In genomic region chr6:167092672-167093339, GRCh38 we compare ENCODE assay signal across 15 cellular contexts. TPM values are rescaled to one million over a fixed set of nuclear protein-coding genes. Genes with fewer than 3 reads are reported as not detected.
DNase-seq lines count a peak whose midpoint lies in the region; FAIRE-seq and TF ChIP-seq lines count a peak whose summit lies in the region.
"Had no signal": no experiment of that assay in that cellular context is flagged by ENCODE, and none has a peak within 500 bp of the region (broad histone marks: within the 10 kb centered on the region; RNA-seq: fewer than 3 reads in every experiment).

No MANE protein-coding gene starts in this region.

- H3K4me1 ChIP-seq in BLaER1, result peaks cover 93% of the 10 kb centered on the region
- H3K4me1 ChIP-seq in OCI-LY1 (ENCODE audit: insufficient read depth, low read length, severe bottlenecking), result peaks cover 55% of the 10 kb centered on the region
- peaks cover 0 to 4% (median 0%) of the 10 kb centered on the region in 4 experiments; a peak in 2 of 7 replicates for H3K4me1 ChIP-seq in H1 (replicated peaks in 1 of 4; ENCODE audit: control insufficient read depth in 3 of 4, insufficient read depth in 4 of 4, low read length in 3 of 4)
- no peaks in the 10 kb centered on the region for H3K4me1 ChIP-seq in ascending aorta
- H3K4me1 ChIP-seq: vagina had no signal

- H2BK120ac ChIP-seq in H1 (replicated peaks; ENCODE audit: low read depth, low read length), result no peak overlapping the region

- H3K9me3 ChIP-seq in BLaER1 (peaks cover 4% of the 10 kb centered on the region), OCI-LY1 (ENCODE audit: low read length) (peaks cover 3% of the 10 kb centered on the region; the same call in 1 of the 2 replicates), H1 (ENCODE audit: insufficient read depth in 2 of 2, low read depth in 1 of 2, low read length in 1 of 2) (0 out of 4 replicates have a peak, but pooled peaks cover 0 to under 1% of the 10 kb centered on the region in 2 experiments), ascending aorta (peaks cover 0 to under 1% of the 10 kb centered on the region in 2 donors)
- H3K9me3 ChIP-seq: vagina had no signal

- H4K20me1 ChIP-seq in BLaER1 (no peaks in the 10 kb centered on the region), OCI-LY1 (ENCODE audit: insufficient read depth, low read length) (no peaks in the 10 kb centered on the region), H1 (replicated peaks in 1 of 2; ENCODE audit: control insufficient read depth in 1 of 2, insufficient read depth in 2 of 2, low read length in 2 of 2) (no peaks in the 10 kb centered on the region)

- no peak overlapping the region for H3K4ac ChIP-seq in H1 (replicated peaks; ENCODE audit: insufficient read length, low read depth, low read length)

- no peak overlapping the region for H3K4me3 ChIP-seq in BLaER1
- no peak overlapping the region for H3K4me3 ChIP-seq in OCI-LY1 (ENCODE audit: low read depth, low read length, poor library complexity, severe bottlenecking)
- H3K4me3 ChIP-seq in H1 (ENCODE audit: extremely low read depth in 1 of 4, insufficient read depth in 2 of 4, low read depth in 3 of 4, low read length in 4 of 4), result no peak overlapping the region
- H3K4me3 ChIP-seq in ascending aorta, result no peak overlapping the region
- H3K4me3 ChIP-seq: PC-9, vagina had no signal

- no peak overlapping the region for H3K56ac ChIP-seq in H1 (replicated peaks; ENCODE audit: insufficient read length, low read depth, low read length)

- no peak for TF ChIP-seq EP300 in H1 (IDR thresholded peaks at IDR 0.05; ENCODE audit: borderline replicate concordance in 1 of 2, low read depth in 2 of 2, low read length in 2 of 2)

- no peak overlapping the region for H4K5ac ChIP-seq in H1 (ENCODE audit: insufficient read length, low read depth, low read length)

- no peak overlapping the region for H3K23ac ChIP-seq in H1 (ENCODE audit: insufficient read length)

- CTCF ChIA-PET in H1 (lab: Charles Lee; ENCODE audit: partially characterized antibody), result interaction anchor here (1.0 to 1.7 kb wide), 4 partner anchors 22 to 318 kb away, joined by 3 to 5 read pairs (median 4); no protein-coding TSS in a partner anchor

- TF ChIP-seq POLR2A in GM12891 (IDR thresholded peaks at IDR 0.05; ENCODE audit: low read depth, low read length) (peak; percentile 66), H1 (IDR thresholded peaks at IDR 0.05; ENCODE audit: control extremely low read depth in 1 of 2, low read depth in 2 of 2, low read length in 2 of 2) (no peak)

- no peak overlapping the region for H2BK20ac ChIP-seq in H1 (ENCODE audit: low read length)

- H3K14ac ChIP-seq in H1 (ENCODE audit: insufficient read length), result no peak overlapping the region

- DNase-seq in GM12891 (ENCODE audit: insufficient read length, low spot score) (no peak), H1 (ENCODE audit: low read depth in 1 of 2, low spot score in 2 of 2) (no peak), SHP77 (lab: John Stamatoyannopoulos, UW) (no peak), ascending aorta (ENCODE audit: low spot score in 2 of 2) (no peak), GF-D8 (lab: John Stamatoyannopoulos, UW) (no peak), NCI-H748 treated with DMSO at 0.1 percent for 48 hours (lab: John Stamatoyannopoulos, UW) (no peak)
- DNase-seq: NCI-H1048; PC-9; stimulated activated CD4-positive, alpha-beta T cell treated with anti-CD3 and anti-CD28 coated beads, Interleukin-1b, Interleukin-23, amount 100 ng/mL, for 48 hours had no signal

- H3K23me2 ChIP-seq in H1 (ENCODE audit: low read depth, low read length), result no peaks in the 10 kb centered on the region

- H3K18ac ChIP-seq in H1 (ENCODE audit: extremely low read depth, low read length), result no peak overlapping the region

- no peak overlapping the region for H2BK5ac ChIP-seq in H1 (ENCODE audit: low read depth, low read length)

- H4K8ac ChIP-seq in H1 (ENCODE audit: extremely low read depth, insufficient read depth, low read length), result peak overlapping the region; percentile 45

- no peak for TF ChIP-seq RAD21 in H1 (IDR thresholded peaks at IDR 0.05 in 1 of 2, conservative IDR thresholded peaks at IDR 0.05 in 1 of 2; ENCODE audit: low read depth in 2 of 2, low read length in 2 of 2)

- H2AK5ac ChIP-seq in H1 (ENCODE audit: low read depth, low read length), result no peak overlapping the region

- H3K9ac ChIP-seq in BLaER1, result peak overlapping the region; percentile 25; the same call in 1 of the 2 replicates
- no peak overlapping the region for H3K9ac ChIP-seq in OCI-LY1 (ENCODE audit: low read length)
- H3K9ac ChIP-seq in H1 (replicated peaks in 1 of 4; ENCODE audit: extremely low read depth in 1 of 4, low read depth in 3 of 4, low read length in 3 of 4), result no peak overlapping the region

- FAIRE-seq in GM12891 (lab: Jason Lieb, UNC) (no peak), H1 (lab: Jason Lieb, UNC) (no peak)

- H3F3A ChIP-seq in OCI-LY1 (ENCODE audit: insufficient read depth, low read length), result 0 out of 2 replicates have a peak, but pooled peaks cover 4% of the 10 kb centered on the region

- H2BK12ac ChIP-seq in H1 (ENCODE audit: low read depth, low read length), result no peak overlapping the region

- H3K4me2 ChIP-seq in BLaER1 (peak overlapping the region; percentile 80), OCI-LY1 (ENCODE audit: low read length) (peak overlapping the region; percentile 54), H1 (ENCODE audit: insufficient read depth in 1 of 2, low read depth in 2 of 2, low read length in 2 of 2) (no peak overlapping the region)
- H3K4me2 ChIP-seq: PC-9 had no signal

- no peaks in the 10 kb centered on the region for H3K36me3 ChIP-seq in BLaER1
- H3K36me3 ChIP-seq in OCI-LY1 (ENCODE audit: insufficient read depth, low read length), result no peaks in the 10 kb centered on the region
- H3K36me3 ChIP-seq in H1 (ENCODE audit: control insufficient read depth in 2 of 4, insufficient read depth in 4 of 4, low read length in 3 of 4), result no peaks in the 10 kb centered on the region
- H3K36me3 ChIP-seq in ascending aorta, result no peaks in the 10 kb centered on the region
- H3K36me3 ChIP-seq: vagina had no signal

- H4K91ac ChIP-seq in H1 (replicated peaks; ENCODE audit: insufficient read length, low read length), result no peak overlapping the region

- 91% methylated on average over 16 of the region's 16 CpGs; no CpG with 5 or more reads in 1 of the 2 experiments for WGBS in H1 (ENCODE audit: extremely low coverage in 1 of 2, insufficient coverage in 1 of 2, insufficient read length in 1 of 2, insufficient replicate concordance in 2 of 2, low coverage in 1 of 2, low lambda C conversion rate in 2 of 2, missing lambda C conversion rate in 1 of 2), 2 experiments

- intact Hi-C loops in ascending aorta (cut with DNase I), result no loop called here

- H2AFZ ChIP-seq in OCI-LY1 (ENCODE audit: low read length), result no peak overlapping the region
- H2AFZ ChIP-seq in H1 (ENCODE audit: low read length), result no peak overlapping the region
- H2AFZ ChIP-seq: PC-9 had no signal

- H2BK15ac ChIP-seq in H1 (ENCODE audit: low read length), result no peak overlapping the region

- no peaks in the 10 kb centered on the region for H3K79me1 ChIP-seq in H1 (ENCODE audit: low read depth, low read length)

- POLR2A ChIA-PET in H1 (lab: Charles Lee; ENCODE audit: partially characterized antibody), result no interaction called here

- no peaks in the 10 kb centered on the region for H3K9me2 ChIP-seq in OCI-LY1 (ENCODE audit: low read depth, low read length)

- TF ChIP-seq CTCF in OCI-LY1 (IDR thresholded peaks at IDR 0.05; ENCODE audit: low read length), result no peak
- no peak for TF ChIP-seq CTCF in H1 (IDR thresholded peaks at IDR 0.05; ENCODE audit: control extremely low read depth in 1 of 3, insufficient read depth in 1 of 3, low read depth in 1 of 3, low read length in 3 of 3)
- TF ChIP-seq CTCF in ascending aorta (IDR thresholded peaks at IDR 0.05), result no peak

- H3K27ac ChIP-seq in BLaER1 (peak overlapping the region; percentile 58; the same call in 1 of the 2 replicates), OCI-LY1 (ENCODE audit: low read depth, low read length, poor library complexity, severe bottlenecking) (no peak overlapping the region), H1 (ENCODE audit: low read depth, low read length) (no peak overlapping the region), ascending aorta (no peak overlapping the region)
- H3K27ac ChIP-seq: PC-9, vagina had no signal

- H3K27me3 ChIP-seq in BLaER1 (no peaks in the 10 kb centered on the region), OCI-LY1 (ENCODE audit: insufficient read depth, low read length) (peaks cover 5% of the 10 kb centered on the region; the same call in 1 of the 2 replicates), H1 (replicated peaks in 1 of 4; ENCODE audit: control insufficient read depth in 3 of 4, extremely low read depth in 1 of 4, insufficient read depth in 3 of 4, low read length in 3 of 4) (no peaks in the 10 kb centered on the region), ascending aorta (no peaks in the 10 kb centered on the region)
- H3K27me3 ChIP-seq: vagina had no signal

- H3K79me2 ChIP-seq in OCI-LY1 (ENCODE audit: insufficient read depth, low read length) (no peaks in the 10 kb centered on the region), H1 (ENCODE audit: control insufficient read depth in 1 of 2, insufficient read depth in 2 of 2, low read length in 2 of 2) (no peaks in the 10 kb centered on the region)

TF ChIP-seq in GM12891, 5 proteins besides CTCF, POLR2A, EP300 and RAD21:
- no peak for TF ChIP-seq PAX5 (IDR thresholded peaks at IDR 0.05; ENCODE audit: insufficient read depth, low read length, severe bottlenecking)
- TF ChIP-seq POU2F2 (IDR thresholded peaks at IDR 0.05; ENCODE audit: low read depth, low read length), result no peak
- peak; percentile 77 for TF ChIP-seq SPI1 (IDR thresholded peaks at IDR 0.05; ENCODE audit: low read depth, low read length)
- peak; percentile 35; the same call in 1 of the 2 replicates for TF ChIP-seq POLR2AphosphoS5 (IDR thresholded peaks at IDR 0.05; ENCODE audit: low read depth, low read length)

TF ChIP-seq in H1, 55 proteins besides CTCF, POLR2A, EP300 and RAD21 (continues in another document):
- TF ChIP-seq SUZ12 (IDR thresholded peaks at IDR 0.05; ENCODE audit: low read length) (no peak), BACH1 (IDR thresholded peaks at IDR 0.05; ENCODE audit: low read length) (no peak), SIX5 (IDR thresholded peaks at IDR 0.05; ENCODE audit: low read depth, low read length) (no peak), MAX (IDR thresholded peaks at IDR 0.05) (no peak)

RNA-seq across cellular contexts. Expression of gene CCR6, which starts 30.1 kb away (rescaled TPM):
- polyA plus RNA-seq in GM12891 (2012; ENCODE audit: low read depth, missing spikeins), result 2.6 TPM
- not detected in 2 replicates for total RNA-seq in H1 (2021; fragmentation: NEBNext Ultra II Directional; extraction: Animal tissue kit (Norgen Biotek cat#: 25700))
- polyA plus RNA-seq in H1 (2011; rRNA removed), result 0.06 and 0.27 TPM in 2 replicates
- polyA plus RNA-seq in H1 (2011; cell fraction: cytosol; rRNA removed), result not detected
- not detected for polyA plus RNA-seq in H1 (2011; cell fraction: nucleus; rRNA removed)
- not detected in 4 replicates for polyA plus RNA-seq in H1 (2012, experiment 1 of 2)
- not detected for polyA plus RNA-seq in H1 (2012, experiment 2 of 2)
- polyA plus RNA-seq in H1 (2013, experiment 1 of 2), result not detected
- polyA plus RNA-seq in H1 (2013, experiment 2 of 2), result not detected
- not detected in 2 replicates for polyA minus RNA-seq in H1 (2011; rRNA and poly(A)+ RNA removed)
- polyA minus RNA-seq in H1 (2011; cell fraction: cytosol; rRNA and poly(A)+ RNA removed), result not detected
- not detected for polyA minus RNA-seq in H1 (2011; cell fraction: nucleus; rRNA and poly(A)+ RNA removed)
- total RNA-seq in ascending aorta, result not detected
- total RNA-seq: mesenteric fat pad; PC-9; pulmonary artery endothelial cell; T-helper 2 cell treated with Interferon-gamma antibody and Interleukin-4, amounts not matched to agents 100 ng/mL and 5 ng/mL, for 36 hours had no signal

Comparison
In these comparisons a context has a peak if more than half of its experiments do, and no peak if none do; other contexts are left out.
1. H3K4me2 ChIP-seq: peak in BLaER1 (single experiment) and OCI-LY1 (single experiment); none in H1 (0 of 2).